Comparison of ENCODE assay signal across 31 cellular contexts in genomic region chr20:50405915-50406609, GRCh38.
"Had no signal": no experiment of that assay in that cellular context is flagged by ENCODE, and none has a peak within 500 bp of the region (broad histone marks: within the 10 kb centered on the region; RNA-seq: fewer than 3 reads in every experiment).

No MANE protein-coding gene starts in this region.

- DNase-seq: activated CD4-positive, alpha-beta T cell treated with anti-CD3 and anti-CD28 coated beads for 48 hours; activated CD4-positive, alpha-beta T cell treated with anti-CD3 and anti-CD28 coated beads, Interleukin-2, amount 50 U/mL, for 48 hours; activated CD8-positive, alpha-beta memory T cell treated with anti-CD3 and anti-CD28 coated beads, Interleukin-2, amount 50 U/mL, for 4 hours; activated effector memory CD4-positive, alpha-beta T cell treated with anti-CD3 and anti-CD28 coated beads, Interleukin-2, amount 50 U/mL, for 16 hours; activated naive CD4-positive, alpha-beta T cell treated with anti-CD3 and anti-CD28 coated beads for 36 hours; activated naive CD8-positive, alpha-beta T cell treated with anti-CD3 and anti-CD28 coated beads, Interleukin-2, amount 10 ng/mL, durations not matched to agents 7 days and 5 days; activated T-cell treated with anti-CD3 and anti-CD28 coated beads, Interleukin-2, amount 50 U/mL, for 1 hour; amniotic stem cell; dermis blood vessel endothelial cell; effector CD4-positive, alpha-beta T cell; foreskin keratinocyte; heart right ventricle; kidney glomerular epithelial cell; lower lobe of right lung; mesenchymal stem cell; naive thymus-derived CD8-positive, alpha-beta T cell; occipital lobe; small intestine; stimulated activated CD4-positive, alpha-beta T cell treated with anti-CD3 and anti-CD28 coated beads, Interleukin-2, amount 100 ng/mL, for 24 hours; stimulated activated naive CD4-positive, alpha-beta T cell; SW 1271; T-helper 9 cell; trophoblast cell had no signal

- H3K4me3 ChIP-seq: breast epithelium, esophagus muscularis mucosa, heart right ventricle, lower lobe of right lung, neural progenitor cell had no signal

- H3K36me3 Mint-ChIP-seq: activated naive CD8-positive, alpha-beta T cell treated with anti-CD3 and anti-CD28 coated beads, Interleukin-2, amount 10 ng/mL, durations not matched to agents 7 days and 5 days; neural progenitor cell had no signal

- H3K27me3 ChIP-seq: breast epithelium, esophagus muscularis mucosa, foreskin keratinocyte, heart right ventricle, neural progenitor cell had no signal

- H3K4me2 ChIP-seq: neural progenitor cell had no signal

- H2AFZ ChIP-seq: neural progenitor cell had no signal

- H3K9me3 Mint-ChIP-seq: activated naive CD4-positive, alpha-beta T cell treated with anti-CD3 and anti-CD28 coated beads for 36 hours; activated naive CD8-positive, alpha-beta T cell treated with anti-CD3 and anti-CD28 coated beads, Interleukin-2, amount 10 ng/mL, durations not matched to agents 7 days and 5 days; activated T-helper 1 cell treated with anti-CD3 and anti-CD28 coated beads, Interleukin-12 subunit alpha, Interleukin-12 subunit beta, Interleukin-2, Interleukin-4 antibody, amounts not matched to agents 30 ng/mL and 10 ng/mL and 1 ng/mL, durations not matched to agents 14 hours and 24 hours and 36 hours; central memory CD8-positive, alpha-beta T cell; neural progenitor cell; T-helper 1 cell treated with Interleukin-12 subunit alpha and Interleukin-12 subunit beta and Interleukin-4 antibody, amounts not matched to agents 30 μg/mL and 1 μg/mL, for 36 hours had no signal

- H3K4me1 Mint-ChIP-seq: central memory CD8-positive, alpha-beta T cell; naive thymus-derived CD8-positive, alpha-beta T cell had no signal

- H3K4me3 Mint-ChIP-seq: activated naive CD4-positive, alpha-beta T cell treated with anti-CD3 and anti-CD28 coated beads for 36 hours; activated naive CD8-positive, alpha-beta T cell treated with anti-CD3 and anti-CD28 coated beads, Interleukin-2, amount 10 ng/mL, durations not matched to agents 7 days and 5 days; activated T-helper 1 cell treated with anti-CD3 and anti-CD28 coated beads, Interleukin-12 subunit alpha, Interleukin-12 subunit beta, Interleukin-2, Interleukin-4 antibody, amounts not matched to agents 30 ng/mL and 10 ng/mL and 1 ng/mL, durations not matched to agents 14 hours and 24 hours and 36 hours; central memory CD8-positive, alpha-beta T cell; naive thymus-derived CD8-positive, alpha-beta T cell; neural progenitor cell; T-helper 1 cell treated with Interleukin-12 subunit alpha and Interleukin-12 subunit beta and Interleukin-4 antibody, amounts not matched to agents 30 μg/mL and 1 μg/mL, for 36 hours had no signal

- H3K36me3 ChIP-seq: breast epithelium, esophagus muscularis mucosa, heart right ventricle, lower lobe of right lung, neural progenitor cell had no signal

- H3K27ac Mint-ChIP-seq: activated naive CD4-positive, alpha-beta T cell treated with anti-CD3 and anti-CD28 coated beads for 36 hours; activated naive CD8-positive, alpha-beta T cell treated with anti-CD3 and anti-CD28 coated beads, Interleukin-2, amount 10 ng/mL, durations not matched to agents 7 days and 5 days; activated T-helper 1 cell treated with anti-CD3 and anti-CD28 coated beads, Interleukin-12 subunit alpha, Interleukin-12 subunit beta, Interleukin-2, Interleukin-4 antibody, amounts not matched to agents 30 ng/mL and 10 ng/mL and 1 ng/mL, durations not matched to agents 14 hours and 24 hours and 36 hours; neural progenitor cell; T-helper 1 cell treated with Interleukin-12 subunit alpha and Interleukin-12 subunit beta and Interleukin-4 antibody, amounts not matched to agents 30 μg/mL and 1 μg/mL, for 36 hours had no signal

- H3K27ac ChIP-seq: foreskin keratinocyte, lower lobe of right lung, neural progenitor cell, VCaP had no signal

- ATAC-seq: activated CD4-positive, CD25-positive, alpha-beta regulatory T cell treated with anti-CD3 and anti-CD28 coated beads, Interleukin-2, amount 50 U/mL, for 24 hours; foreskin keratinocyte; lower lobe of right lung; naive thymus-derived CD8-positive, alpha-beta T cell had no signal

- H3K9me3 ChIP-seq: breast epithelium, lower lobe of right lung had no signal

- H3K4me1 ChIP-seq: breast epithelium, foreskin keratinocyte, neural progenitor cell had no signal
